ENCODE assay signal across 32 cellular contexts in genomic region chr9:726005-726404, GRCh38.
DNase-seq lines count a peak whose midpoint lies in the region; ATAC-seq, FAIRE-seq and TF ChIP-seq lines count a peak whose summit lies in the region.
"Had no signal": no experiment of that assay in that cellular context is flagged by ENCODE, and none has a peak within 500 bp of the region (broad histone marks: within the 10 kb centered on the region; RNA-seq: fewer than 3 reads in every experiment).

No MANE protein-coding gene starts in this region.

- H3K4me1 Mint-ChIP-seq in CD4-positive, alpha-beta memory T cell = no peaks in the 10 kb centered on the region
- H3K4me1 Mint-ChIP-seq: activated CD4-positive, alpha-beta memory T cell treated with anti-CD3 and anti-CD28 coated beads, Interleukin-2, amount 10 ng/mL, durations not matched to agents 7 days and 5 days; CD8-positive, alpha-beta memory T cell had no signal

- peaks cover 27 to 74% of the 10 kb centered on the region in 2 experiments for H3K36me3 ChIP-seq in HepG2 (replicated peaks in 1 of 2; ENCODE audit: control insufficient read depth in 1 of 2, insufficient read depth in 2 of 2, low read length in 2 of 2)
- peaks cover 0 to 61% (median 13%) of the 10 kb centered on the region in 4 donors for H3K36me3 ChIP-seq in right lobe of liver
- peaks cover 16 to 36% of the 10 kb centered on the region in 2 experiments for H3K36me3 ChIP-seq in trophoblast cell (ENCODE audit: control insufficient read depth in 1 of 2, insufficient read depth in 2 of 2, low read length in 2 of 2)
- no peaks in the 10 kb centered on the region for H3K36me3 ChIP-seq in H7 (replicated peaks; ENCODE audit: control insufficient read depth, insufficient read depth, low read length)
- no peaks in the 10 kb centered on the region for H3K36me3 ChIP-seq in CD4-positive, alpha-beta memory T cell (ENCODE audit: insufficient read depth, low read length)

- peaks cover 84% of the 10 kb centered on the region for H4K20me1 ChIP-seq in HepG2 (ENCODE audit: insufficient read depth, low read length)

- CTCF ChIA-PET in HepG2 (lab: Yijun Ruan, JAX; ENCODE audit: low intra/inter-chr PET ratio, low total read pairs) = no interaction called here
- CTCF ChIA-PET in CD4-positive, alpha-beta memory T cell (lab: Charles Lee; ENCODE audit: partially characterized antibody) = interaction anchor here (1.8 kb wide), 1 partner anchor 16 kb away, joined by 3 read pairs; no protein-coding TSS in a partner anchor

- DNase-seq in HepG2 (ENCODE audit: low spot score) (no peak), right lobe of liver (no peak), globus pallidus (ENCODE audit: low spot score) (peak; percentile 84), trophoblast cell (no peak), DMS53 treated with DMSO at 0.1 percent for 48 hours (lab: John Stamatoyannopoulos, UW; ENCODE audit: unreplicated experiment) (no peak), H7 (no peak), SIG-M5 (lab: John Stamatoyannopoulos, UW) (no peak)
- DNase-seq in CD4-positive, alpha-beta memory T cell = no peak
- DNase-seq: activated CD4-positive, alpha-beta memory T cell treated with anti-CD3 and anti-CD28 coated beads, Interleukin-2, amount 10 ng/mL, durations not matched to agents 7 days and 5 days; activated CD4-positive, alpha-beta T cell treated with anti-CD3 and anti-CD28 coated beads for 1 hour; activated CD8-positive, alpha-beta memory T cell treated with anti-CD3 and anti-CD28 coated beads, Interleukin-2, amount 50 U/mL, for 48 hours; AML-193; aorta; CD8-positive, alpha-beta memory T cell; central memory CD4-positive, alpha-beta T cell; dermis blood vessel endothelial cell; DMS79; GDM1; Karpas-422; NCI-H1436 treated with DMSO at 0.1 percent for 48 hours; NCI-H774; nephron progenitor cell; stimulated activated CD4-positive, alpha-beta T cell treated with anti-CD3 and anti-CD28 coated beads, Interleukin-15, amount 100 ng/mL, for 24 hours; stimulated activated naive CD4-positive, alpha-beta T cell treated with Interleukin-2 at 50 U/mL for 16 hours had no signal

- peak overlapping the region; percentile 23 for H3K18ac ChIP-seq in trophoblast cell (ENCODE audit: low read length)

- no peak overlapping the region for H2AK5ac ChIP-seq in trophoblast cell (ENCODE audit: low read length)

- no peak overlapping the region for H2BK12ac ChIP-seq in trophoblast cell (ENCODE audit: low read length)

- TF ChIP-seq POLR2A in HepG2 (IDR thresholded peaks at IDR 0.05; ENCODE audit: insufficient read depth in 1 of 2, low read depth in 2 of 2, low read length in 2 of 2) (no peak), right lobe of liver (IDR thresholded peaks at IDR 0.05) (no peak)

- no peak overlapping the region for H4K8ac ChIP-seq in trophoblast cell (ENCODE audit: low read depth, low read length)

- no peak overlapping the region for H3K4ac ChIP-seq in trophoblast cell (ENCODE audit: low read depth, low read length)

- no peak overlapping the region for H2BK5ac ChIP-seq in trophoblast cell (ENCODE audit: low read depth, low read length, poor library complexity)

- peaks cover 55% of the 10 kb centered on the region for H3K4me1 ChIP-seq in HepG2 (ENCODE audit: insufficient read depth, low read length)
- peaks cover 0 to 14% (median 3%) of the 10 kb centered on the region in 4 donors for H3K4me1 ChIP-seq in right lobe of liver
- H3K4me1 ChIP-seq in trophoblast cell (ENCODE audit: control insufficient read depth in 1 of 2, insufficient read depth in 2 of 2, low read length in 2 of 2) = peaks cover 12 to 23% of the 10 kb centered on the region in 2 experiments
- no peaks in the 10 kb centered on the region for H3K4me1 ChIP-seq in CD4-positive, alpha-beta memory T cell (ENCODE audit: insufficient read depth, low read length)
- H3K4me1 ChIP-seq: A549, parathyroid adenoma had no signal

- ATAC-seq in HepG2 (peak; percentile 46), right lobe of liver (no peak)
- ATAC-seq: A549, gastroesophageal sphincter, HCT116 had no signal

- H3K9me3 ChIP-seq in HepG2 (ENCODE audit: low read length) (no peaks in the 10 kb centered on the region), right lobe of liver (no peaks in the 10 kb centered on the region), trophoblast cell (ENCODE audit: insufficient read depth, low read depth, low read length) (no peaks in the 10 kb centered on the region)
- H3K9me3 ChIP-seq in CD4-positive, alpha-beta memory T cell (ENCODE audit: control insufficient read depth in 1 of 2, low read length in 2 of 2) = no peaks in the 10 kb centered on the region
- H3K9me3 ChIP-seq: A549, gastroesophageal sphincter, tibial nerve had no signal

- H3K36me3 Mint-ChIP-seq in CD4-positive, alpha-beta memory T cell = peaks cover 4 to 17% of the 10 kb centered on the region in 2 donors

- no peaks in the 10 kb centered on the region for H3K9me3 Mint-ChIP-seq in CD4-positive, alpha-beta memory T cell
- H3K9me3 Mint-ChIP-seq: activated CD4-positive, alpha-beta memory T cell treated with anti-CD3 and anti-CD28 coated beads, Interleukin-2, amount 10 ng/mL, durations not matched to agents 7 days and 5 days; CD8-positive, alpha-beta memory T cell; nephron progenitor cell; T-helper 1 cell treated with Interleukin-12 subunit alpha and Interleukin-12 subunit beta and Interleukin-4 antibody, amounts not matched to agents 30 μg/mL and 1 μg/mL, for 36 hours had no signal

- TF ChIP-seq EP300 in HepG2 (IDR thresholded peaks at IDR 0.05; ENCODE audit: low read depth in 2 of 2, low read length in 2 of 2) = no peak
- TF ChIP-seq EP300 in HepG2 (CRISPR knock-in tag; IDR thresholded peaks at IDR 0.05; ENCODE audit: borderline replicate concordance) = no peak

- intact Hi-C loops in HepG2 (cut with micrococcal nuclease; ENCODE audit: unreplicated experiment) (no loop called here), right lobe of liver (cut with DNase I) (no loop called here)
- intact Hi-C loops in CD4-positive, alpha-beta memory T cell (cut with micrococcal nuclease) = no loop called here

- H3K4me2 ChIP-seq in HepG2 (ENCODE audit: low read depth, low read length) = no peak overlapping the region
- no peak overlapping the region for H3K4me2 ChIP-seq in trophoblast cell (ENCODE audit: low read length)
- H3K4me2 ChIP-seq: A549 had no signal

- no peak for TF ChIP-seq RAD21 in HepG2 (CRISPR knock-in tag; IDR thresholded peaks at IDR 0.05)

- H3K79me2 ChIP-seq in HepG2 (ENCODE audit: insufficient read depth, low read length) = peaks cover 82% of the 10 kb centered on the region
- peaks cover 4% of the 10 kb centered on the region for H3K79me2 ChIP-seq in trophoblast cell (ENCODE audit: control insufficient read depth, insufficient read depth, low read length, poor library complexity)
- H3K79me2 ChIP-seq: parathyroid adenoma had no signal

- in situ Hi-C loops in HepG2 (cut with HindIII; ENCODE audit: extremely low pct_ligation_motif_present, low pct_unique_long_range_greater_than_20kb) = no loop called here

- POLR2A ChIA-PET in HepG2 (lab: Yijun Ruan, JAX) = interaction anchor here (1.3 kb wide), 2 partner anchors 19 to 43 kb away, joined by 3 to 4 read pairs; no protein-coding TSS in a partner anchor
- POLR2A ChIA-PET in CD4-positive, alpha-beta memory T cell (lab: Charles Lee; ENCODE audit: partially characterized antibody) = no interaction called here

- no peak overlapping the region for H3K4me3 Mint-ChIP-seq in CD4-positive, alpha-beta memory T cell
- H3K4me3 Mint-ChIP-seq: activated CD4-positive, alpha-beta memory T cell treated with anti-CD3 and anti-CD28 coated beads, Interleukin-2, amount 10 ng/mL, durations not matched to agents 7 days and 5 days; activated naive CD8-positive, alpha-beta T cell; CD8-positive, alpha-beta memory T cell; nephron progenitor cell; T-helper 1 cell treated with Interleukin-12 subunit alpha and Interleukin-12 subunit beta and Interleukin-4 antibody, amounts not matched to agents 30 μg/mL and 1 μg/mL, for 36 hours had no signal

- no TSS peak for BruUV-seq in HepG2 (replicated peaks; lab: Mats Ljungman, UMichigan)

- H3K27me3 ChIP-seq in HepG2 (ENCODE audit: control insufficient read depth in 1 of 2, insufficient read depth in 2 of 2, low read length in 2 of 2) = no peaks in the 10 kb centered on the region
- no peaks in the 10 kb centered on the region for H3K27me3 ChIP-seq in right lobe of liver
- H3K27me3 ChIP-seq in trophoblast cell (ENCODE audit: insufficient read depth, low read length) = no peaks in the 10 kb centered on the region
- no peaks in the 10 kb centered on the region for H3K27me3 ChIP-seq in H7 (ENCODE audit: control insufficient read depth, insufficient read depth, low read length)
- H3K27me3 ChIP-seq in CD4-positive, alpha-beta memory T cell (ENCODE audit: insufficient read depth, low read length) = no peaks in the 10 kb centered on the region
- H3K27me3 ChIP-seq: gastroesophageal sphincter, tibial nerve had no signal

- no peak overlapping the region for H3K14ac ChIP-seq in trophoblast cell (ENCODE audit: low read length)

- no peak overlapping the region for H2BK120ac ChIP-seq in trophoblast cell (ENCODE audit: insufficient read depth, low read length, poor library complexity)

- H2AFZ ChIP-seq in HepG2 (ENCODE audit: low read length) = no peak overlapping the region
- H2AFZ ChIP-seq in trophoblast cell (ENCODE audit: insufficient read depth, low read length, poor library complexity) = no peak overlapping the region
- H2AFZ ChIP-seq: parathyroid adenoma had no signal

- no peak overlapping the region for H4K12ac ChIP-seq in trophoblast cell (ENCODE audit: low read depth, low read length)

- H3K9ac ChIP-seq in HepG2 (ENCODE audit: insufficient read depth, low read depth, low read length) = no peak overlapping the region
- H3K9ac ChIP-seq in trophoblast cell (ENCODE audit: low read length) = no peak overlapping the region
- H3K9ac ChIP-seq: parathyroid adenoma had no signal

- H3K4me3 ChIP-seq in HepG2 (replicated peaks in 1 of 3; ENCODE audit: insufficient read depth in 1 of 3, low read depth in 2 of 3, low read length in 3 of 3) (no peak overlapping the region), right lobe of liver (no peak overlapping the region), trophoblast cell (ENCODE audit: low read depth, low read length) (no peak overlapping the region), H7 (ENCODE audit: insufficient read depth, low read depth, low read length) (no peak overlapping the region)
- no peak overlapping the region for H3K4me3 ChIP-seq in CD4-positive, alpha-beta memory T cell (ENCODE audit: low read length in 2 of 2)
- H3K4me3 ChIP-seq: A549, gastroesophageal sphincter, tibial nerve had no signal

- FAIRE-seq in HepG2 (lab: Jason Lieb, UNC) = no peak
- FAIRE-seq: A549, islet of Langerhans had no signal

- WGBS in HepG2 (ENCODE audit: low lambda C conversion rate) = 89% methylated on average over 4 of the region's 4 CpGs
- WGBS in right lobe of liver (ENCODE audit: insufficient coverage, low coverage, low lambda C conversion rate, missing lambda C conversion rate) = 93% methylated on average over 3 of the region's 4 CpGs
- WGBS in trophoblast cell (ENCODE audit: extremely low coverage, insufficient coverage, insufficient read length) = no CpG with 5 or more reads among the region's 4 CpGs

- no peak overlapping the region for H3K23ac ChIP-seq in trophoblast cell (ENCODE audit: low read length)

- no peak for TF ChIP-seq CTCF in HepG2 (CRISPR knock-in tag; IDR thresholded peaks at IDR 0.05)
- no peak for TF ChIP-seq CTCF in right lobe of liver (IDR thresholded peaks at IDR 0.05)

- no peak overlapping the region for H3K27ac Mint-ChIP-seq in CD4-positive, alpha-beta memory T cell
- H3K27ac Mint-ChIP-seq: activated CD4-positive, alpha-beta memory T cell treated with anti-CD3 and anti-CD28 coated beads, Interleukin-2, amount 10 ng/mL, durations not matched to agents 7 days and 5 days; activated naive CD8-positive, alpha-beta T cell; nephron progenitor cell; T-helper 1 cell treated with Interleukin-12 subunit alpha and Interleukin-12 subunit beta and Interleukin-4 antibody, amounts not matched to agents 30 μg/mL and 1 μg/mL, for 36 hours had no signal

- peaks cover 17% of the 10 kb centered on the region for H3K79me1 ChIP-seq in trophoblast cell (ENCODE audit: low read length)

- H4K91ac ChIP-seq in trophoblast cell (ENCODE audit: low read depth, low read length) = peak overlapping the region; percentile 33

- H3K27ac ChIP-seq in HepG2 (ENCODE audit: extremely low read length, insufficient read depth, low read length) (no peak overlapping the region), right lobe of liver (no peak overlapping the region), trophoblast cell (ENCODE audit: low read depth, low read length) (peak overlapping the region; percentile 1)
- no peak overlapping the region for H3K27ac ChIP-seq in CD4-positive, alpha-beta memory T cell (ENCODE audit: low read depth, low read length)
- H3K27ac ChIP-seq: A549, gastroesophageal sphincter, parathyroid adenoma had no signal

- peaks cover 0 to 1% of the 10 kb centered on the region in 2 donors for H3K27me3 Mint-ChIP-seq in CD4-positive, alpha-beta memory T cell
- H3K27me3 Mint-ChIP-seq: activated CD4-positive, alpha-beta memory T cell treated with anti-CD3 and anti-CD28 coated beads, Interleukin-2, amount 10 ng/mL, durations not matched to agents 7 days and 5 days; activated naive CD8-positive, alpha-beta T cell had no signal
